ENCODE assay signal across 1 cellular context in the genomic region with DNA sequence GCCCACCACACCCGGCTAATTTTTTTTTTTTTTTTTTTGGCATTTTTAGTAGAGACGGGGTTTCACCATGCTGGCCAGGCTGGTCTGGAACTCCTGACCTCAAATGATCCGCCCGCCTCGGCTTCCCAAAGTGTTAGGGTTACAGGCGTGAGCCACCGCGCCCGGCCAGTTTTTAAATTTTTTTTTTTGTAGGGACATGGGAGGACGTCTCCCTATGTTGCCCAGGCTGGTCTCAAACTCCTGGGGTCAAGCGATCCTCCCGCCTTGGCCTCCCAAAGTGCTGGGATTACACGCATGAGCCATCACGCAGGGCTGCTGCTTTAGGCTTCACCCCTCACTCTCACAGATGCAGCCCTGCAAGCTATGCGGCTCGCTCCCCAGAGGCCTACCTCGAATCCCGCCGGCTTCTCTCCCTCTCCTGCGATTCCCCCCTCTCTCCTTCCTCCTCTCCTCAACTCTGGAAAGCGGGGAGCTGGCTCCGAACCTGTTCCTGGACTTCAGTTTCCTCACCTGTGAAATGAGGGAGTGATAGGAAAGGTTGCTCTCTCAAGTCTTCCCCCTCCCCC.
TF ChIP-seq lines count a peak whose summit lies in the region.

No MANE protein-coding gene starts in this region.

TF ChIP-seq in GM23338, 12 proteins besides CTCF, POLR2A, EP300 and RAD21 (continued from another document):
- TF ChIP-seq, protein P1, sequence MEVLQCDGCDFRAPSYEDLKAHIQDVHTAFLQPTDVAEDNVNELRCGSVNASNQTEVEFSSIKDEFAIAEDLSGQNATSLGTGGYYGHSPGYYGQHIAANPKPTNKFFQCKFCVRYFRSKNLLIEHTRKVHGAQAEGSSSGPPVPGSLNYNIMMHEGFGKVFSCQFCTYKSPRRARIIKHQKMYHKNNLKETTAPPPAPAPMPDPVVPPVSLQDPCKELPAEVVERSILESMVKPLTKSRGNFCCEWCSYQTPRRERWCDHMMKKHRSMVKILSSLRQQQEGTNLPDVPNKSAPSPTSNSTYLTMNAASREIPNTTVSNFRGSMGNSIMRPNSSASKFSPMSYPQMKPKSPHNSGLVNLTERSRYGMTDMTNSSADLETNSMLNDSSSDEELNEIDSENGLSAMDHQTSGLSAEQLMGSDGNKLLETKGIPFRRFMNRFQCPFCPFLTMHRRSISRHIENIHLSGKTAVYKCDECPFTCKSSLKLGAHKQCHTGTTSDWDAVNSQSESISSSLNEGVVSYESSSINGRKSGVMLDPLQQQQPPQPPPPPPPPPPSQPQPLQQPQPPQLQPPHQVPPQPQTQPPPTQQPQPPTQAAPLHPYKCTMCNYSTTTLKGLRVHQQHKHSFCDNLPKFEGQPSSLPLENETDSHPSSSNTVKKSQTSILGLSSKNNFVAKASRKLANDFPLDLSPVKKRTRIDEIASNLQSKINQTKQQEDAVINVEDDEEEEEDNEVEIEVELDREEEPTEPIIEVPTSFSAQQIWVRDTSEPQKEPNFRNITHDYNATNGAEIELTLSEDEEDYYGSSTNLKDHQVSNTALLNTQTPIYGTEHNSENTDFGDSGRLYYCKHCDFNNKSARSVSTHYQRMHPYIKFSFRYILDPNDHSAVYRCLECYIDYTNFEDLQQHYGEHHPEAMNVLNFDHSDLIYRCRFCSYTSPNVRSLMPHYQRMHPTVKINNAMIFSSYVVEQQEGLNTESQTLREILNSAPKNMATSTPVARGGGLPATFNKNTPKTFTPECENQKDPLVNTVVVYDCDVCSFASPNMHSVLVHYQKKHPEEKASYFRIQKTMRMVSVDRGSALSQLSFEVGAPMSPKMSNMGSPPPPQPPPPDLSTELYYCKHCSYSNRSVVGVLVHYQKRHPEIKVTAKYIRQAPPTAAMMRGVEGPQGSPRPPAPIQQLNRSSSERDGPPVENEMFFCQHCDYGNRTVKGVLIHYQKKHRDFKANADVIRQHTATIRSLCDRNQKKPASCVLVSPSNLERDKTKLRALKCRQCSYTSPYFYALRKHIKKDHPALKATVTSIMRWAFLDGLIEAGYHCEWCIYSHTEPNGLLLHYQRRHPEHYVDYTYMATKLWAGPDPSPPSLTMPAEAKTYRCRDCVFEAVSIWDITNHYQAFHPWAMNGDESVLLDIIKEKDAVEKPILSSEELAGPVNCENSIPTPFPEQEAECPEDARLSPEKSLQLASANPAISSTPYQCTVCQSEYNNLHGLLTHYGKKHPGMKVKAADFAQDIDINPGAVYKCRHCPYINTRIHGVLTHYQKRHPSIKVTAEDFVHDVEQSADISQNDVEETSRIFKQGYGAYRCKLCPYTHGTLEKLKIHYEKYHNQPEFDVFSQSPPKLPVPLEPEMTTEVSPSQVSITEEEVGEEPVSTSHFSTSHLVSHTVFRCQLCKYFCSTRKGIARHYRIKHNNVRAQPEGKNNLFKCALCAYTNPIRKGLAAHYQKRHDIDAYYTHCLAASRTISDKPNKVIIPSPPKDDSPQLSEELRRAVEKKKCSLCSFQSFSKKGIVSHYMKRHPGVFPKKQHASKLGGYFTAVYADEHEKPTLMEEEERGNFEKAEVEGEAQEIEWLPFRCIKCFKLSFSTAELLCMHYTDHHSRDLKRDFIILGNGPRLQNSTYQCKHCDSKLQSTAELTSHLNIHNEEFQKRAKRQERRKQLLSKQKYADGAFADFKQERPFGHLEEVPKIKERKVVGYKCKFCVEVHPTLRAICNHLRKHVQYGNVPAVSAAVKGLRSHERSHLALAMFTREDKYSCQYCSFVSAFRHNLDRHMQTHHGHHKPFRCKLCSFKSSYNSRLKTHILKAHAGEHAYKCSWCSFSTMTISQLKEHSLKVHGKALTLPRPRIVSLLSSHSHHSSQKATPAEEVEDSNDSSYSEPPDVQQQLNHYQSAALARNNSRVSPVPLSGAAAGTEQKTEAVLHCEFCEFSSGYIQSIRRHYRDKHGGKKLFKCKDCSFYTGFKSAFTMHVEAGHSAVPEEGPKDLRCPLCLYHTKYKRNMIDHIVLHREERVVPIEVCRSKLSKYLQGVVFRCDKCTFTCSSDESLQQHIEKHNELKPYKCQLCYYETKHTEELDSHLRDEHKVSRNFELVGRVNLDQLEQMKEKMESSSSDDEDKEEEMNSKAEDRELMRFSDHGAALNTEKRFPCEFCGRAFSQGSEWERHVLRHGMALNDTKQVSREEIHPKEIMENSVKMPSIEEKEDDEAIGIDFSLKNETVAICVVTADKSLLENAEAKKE (CRISPR knock-in tag; IDR thresholded peaks at IDR 0.05) = no peak
- TF ChIP-seq JUNB (IDR thresholded peaks at IDR 0.05; ENCODE audit: unreplicated experiment) = no peak
- TF ChIP-seq POLR2AphosphoS5 (IDR thresholded peaks at IDR 0.05; ENCODE audit: low read depth) = no peak
